Comparison of ENCODE assay signal across 23 cellular contexts in the genomic region with DNA sequence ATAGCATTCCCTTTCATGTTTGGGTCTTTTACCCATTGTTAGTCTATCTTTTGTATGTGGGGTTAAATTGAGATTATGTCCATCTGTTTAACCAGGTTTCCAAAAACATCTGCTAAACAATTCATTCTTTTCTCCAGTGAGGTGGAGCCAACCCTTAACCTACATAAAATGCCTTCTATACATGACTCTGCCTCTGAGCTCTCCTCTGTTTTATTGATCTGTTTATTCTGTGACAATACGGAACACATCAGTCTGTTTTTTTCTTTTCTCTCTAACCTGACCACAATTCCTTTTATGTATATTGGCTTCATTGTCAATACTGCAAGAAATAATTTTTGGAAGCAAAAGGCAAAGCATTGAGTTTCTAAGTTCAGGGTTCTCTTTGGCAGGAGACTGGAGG.
"Had no signal": no experiment of that assay in that cellular context is flagged by ENCODE, and none has a peak within 500 bp of the region (broad histone marks: within the 10 kb centered on the region; RNA-seq: fewer than 3 reads in every experiment).

No MANE protein-coding gene starts in this region.

- H2AFZ ChIP-seq: PC-9 had no signal

- H3K27ac Mint-ChIP-seq: activated B cell treated with CpG ODN at 0.5 μM for 24 hours; activated CD4-positive, alpha-beta memory T cell treated with anti-CD3 and anti-CD28 coated beads, Interleukin-2, amount 10 ng/mL, durations not matched to agents 7 days and 5 days; activated CD4-positive, alpha-beta T cell treated with anti-CD3 and anti-CD28 coated beads, Interleukin-2, amount 10 ng/mL, durations not matched to agents 24 days and 14 days; activated naive CD4-positive, alpha-beta T cell treated with anti-CD3 and anti-CD28 coated beads, Interleukin-2, amount 10 ng/mL, durations not matched to agents 7 days and 5 days; activated naive CD8-positive, alpha-beta T cell treated with anti-CD3 and anti-CD28 coated beads for 36 hours; activated T-helper 2 cell treated with anti-CD3 and anti-CD28 coated beads, Interferon-gamma antibody, Interleukin-2, Interleukin-4, amounts not matched to agents 10 μg/mL and 5 μg/mL and 100 μg/mL, durations not matched to agents 14 hours and 24 hours and 36 hours; T-helper 1 cell treated with Interleukin-12 subunit alpha and Interleukin-12 subunit beta and Interleukin-4 antibody, amounts not matched to agents 30 μg/mL and 1 μg/mL, for 36 hours had no signal

- H3K9me3 Mint-ChIP-seq: activated B cell treated with CpG ODN at 0.5 μM for 24 hours; activated CD4-positive, alpha-beta memory T cell treated with anti-CD3 and anti-CD28 coated beads, Interleukin-2, amount 10 ng/mL, durations not matched to agents 7 days and 5 days; activated CD4-positive, alpha-beta T cell treated with anti-CD3 and anti-CD28 coated beads, Interleukin-2, amount 10 ng/mL, durations not matched to agents 24 days and 14 days; activated naive CD4-positive, alpha-beta T cell treated with anti-CD3 and anti-CD28 coated beads, Interleukin-2, amount 10 ng/mL, durations not matched to agents 7 days and 5 days; activated naive CD8-positive, alpha-beta T cell treated with anti-CD3 and anti-CD28 coated beads for 36 hours; activated T-helper 2 cell treated with anti-CD3 and anti-CD28 coated beads, Interferon-gamma antibody, Interleukin-2, Interleukin-4, amounts not matched to agents 10 μg/mL and 5 μg/mL and 100 μg/mL, durations not matched to agents 14 hours and 24 hours and 36 hours; T-helper 1 cell treated with Interleukin-12 subunit alpha and Interleukin-12 subunit beta and Interleukin-4 antibody, amounts not matched to agents 30 μg/mL and 1 μg/mL, for 36 hours had no signal

- H3K4me3 ChIP-seq: cardiac muscle cell, MG63, PC-9 had no signal

- H3K4me2 ChIP-seq: PC-9 had no signal

- DNase-seq: activated B cell treated with CpG ODN at 0.5 μM for 24 hours; activated CD4-positive, alpha-beta memory T cell treated with anti-CD3 and anti-CD28 coated beads, Interleukin-2, amount 10 ng/mL, durations not matched to agents 7 days and 5 days; activated CD4-positive, alpha-beta T cell treated with anti-CD3 and anti-CD28 coated beads for 1 hour; activated CD4-positive, alpha-beta T cell treated with anti-CD3 and anti-CD28 coated beads, Interleukin-2, amount 10 ng/mL, durations not matched to agents 24 days and 14 days; activated gamma-delta T cell treated with Interleukin-2 at 50 U/mL for 16 hours; activated naive CD4-positive, alpha-beta T cell treated with anti-CD3 and anti-CD28 coated beads, Interleukin-2, amount 10 ng/mL, durations not matched to agents 7 days and 5 days; activated naive CD8-positive, alpha-beta T cell treated with anti-CD3 and anti-CD28 coated beads for 36 hours; activated T-cell treated with anti-CD3 and anti-CD28 coated beads for 4 hours; activated T-cell treated with anti-CD3 and anti-CD28 coated beads, Interleukin-2, amount 50 U/mL, for 48 hours; brain microvascular endothelial cell; MG63; MV-4-11; NCI-H1092 treated with DMSO at 0.1 percent for 48 hours; NCI-H1417 treated with DMSO at 0.1 percent for 48 hours; NCI-H187; NCI-H2081; NCI-H526; PC-9; SHP77 treated with DMSO at 0.1 percent for 48 hours; T-helper 9 cell had no signal

- H3K9me3 ChIP-seq: MG63 had no signal

- H3K27me3 ChIP-seq: cardiac muscle cell, MG63 had no signal

- H3K36me3 Mint-ChIP-seq: activated naive CD4-positive, alpha-beta T cell treated with anti-CD3 and anti-CD28 coated beads, Interleukin-2, amount 10 ng/mL, durations not matched to agents 7 days and 5 days; activated naive CD8-positive, alpha-beta T cell treated with anti-CD3 and anti-CD28 coated beads for 36 hours had no signal

- H3K4me1 Mint-ChIP-seq: activated B cell treated with CpG ODN at 0.5 μM for 24 hours; activated CD4-positive, alpha-beta T cell treated with anti-CD3 and anti-CD28 coated beads, Interleukin-2, amount 10 ng/mL, durations not matched to agents 24 days and 14 days; activated naive CD8-positive, alpha-beta T cell treated with anti-CD3 and anti-CD28 coated beads for 36 hours had no signal

- H3K4me3 Mint-ChIP-seq: activated B cell treated with CpG ODN at 0.5 μM for 24 hours; activated CD4-positive, alpha-beta memory T cell treated with anti-CD3 and anti-CD28 coated beads, Interleukin-2, amount 10 ng/mL, durations not matched to agents 7 days and 5 days; activated CD4-positive, alpha-beta T cell treated with anti-CD3 and anti-CD28 coated beads, Interleukin-2, amount 10 ng/mL, durations not matched to agents 24 days and 14 days; activated naive CD4-positive, alpha-beta T cell treated with anti-CD3 and anti-CD28 coated beads, Interleukin-2, amount 10 ng/mL, durations not matched to agents 7 days and 5 days; activated naive CD8-positive, alpha-beta T cell treated with anti-CD3 and anti-CD28 coated beads for 36 hours; T-helper 1 cell treated with Interleukin-12 subunit alpha and Interleukin-12 subunit beta and Interleukin-4 antibody, amounts not matched to agents 30 μg/mL and 1 μg/mL, for 36 hours had no signal

- H3K27ac ChIP-seq: brain microvascular endothelial cell, cardiac muscle cell, PC-9 had no signal

- H3K36me3 ChIP-seq: brain microvascular endothelial cell, cardiac muscle cell, MG63 had no signal
